Comparison of ENCODE assay signal across 1 cellular context in the genomic region with DNA sequence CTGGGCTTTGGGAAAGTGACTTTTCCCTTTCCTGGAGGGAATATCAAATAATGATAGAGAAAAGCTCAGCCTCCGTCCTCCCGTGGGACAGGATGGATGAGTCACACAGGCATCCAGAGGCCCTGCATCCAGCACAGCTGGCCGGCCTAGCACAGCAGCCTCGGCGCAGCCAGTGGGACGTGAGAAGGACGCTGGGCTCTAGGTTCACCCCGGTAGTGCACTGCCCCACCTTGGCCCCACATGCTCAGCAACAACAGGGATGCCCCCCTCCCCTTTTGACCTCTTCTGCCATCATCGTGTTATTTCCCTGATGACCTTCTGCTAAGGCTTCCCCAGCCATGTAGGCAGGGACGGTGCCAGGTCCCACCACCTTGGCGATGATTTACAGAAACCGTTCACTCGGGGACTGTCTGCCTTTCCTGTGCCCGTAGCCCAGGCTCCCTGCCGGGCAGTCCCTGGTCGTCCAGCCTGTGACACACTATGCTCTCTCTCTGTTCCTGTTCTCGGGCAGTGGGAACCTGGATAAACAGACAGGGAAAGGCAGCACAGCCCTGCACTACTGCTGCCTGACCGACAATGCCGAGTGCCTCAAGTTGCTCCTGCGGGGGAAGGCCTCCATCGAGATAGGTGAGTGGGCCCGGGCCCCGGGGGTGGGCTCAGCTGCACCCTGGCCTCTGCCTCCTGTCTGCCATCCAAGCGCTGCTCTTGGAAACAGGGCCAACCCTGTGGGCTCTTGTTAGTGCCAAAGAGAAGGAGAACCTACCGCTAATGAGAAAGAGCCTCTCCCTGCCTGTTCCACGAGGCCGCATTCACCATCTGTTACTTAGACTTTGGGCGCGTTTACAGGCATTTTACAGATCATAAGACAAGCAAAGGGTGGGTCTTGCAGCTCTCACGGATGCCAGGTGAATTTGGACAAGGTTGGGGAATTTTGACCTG.
TF ChIP-seq lines count a peak whose summit lies in the region.

No MANE protein-coding gene starts in this region.

TF ChIP-seq in GM23338, 12 proteins besides CTCF, POLR2A, EP300 and RAD21 (continued from another document):
- TF ChIP-seq, protein P1, sequence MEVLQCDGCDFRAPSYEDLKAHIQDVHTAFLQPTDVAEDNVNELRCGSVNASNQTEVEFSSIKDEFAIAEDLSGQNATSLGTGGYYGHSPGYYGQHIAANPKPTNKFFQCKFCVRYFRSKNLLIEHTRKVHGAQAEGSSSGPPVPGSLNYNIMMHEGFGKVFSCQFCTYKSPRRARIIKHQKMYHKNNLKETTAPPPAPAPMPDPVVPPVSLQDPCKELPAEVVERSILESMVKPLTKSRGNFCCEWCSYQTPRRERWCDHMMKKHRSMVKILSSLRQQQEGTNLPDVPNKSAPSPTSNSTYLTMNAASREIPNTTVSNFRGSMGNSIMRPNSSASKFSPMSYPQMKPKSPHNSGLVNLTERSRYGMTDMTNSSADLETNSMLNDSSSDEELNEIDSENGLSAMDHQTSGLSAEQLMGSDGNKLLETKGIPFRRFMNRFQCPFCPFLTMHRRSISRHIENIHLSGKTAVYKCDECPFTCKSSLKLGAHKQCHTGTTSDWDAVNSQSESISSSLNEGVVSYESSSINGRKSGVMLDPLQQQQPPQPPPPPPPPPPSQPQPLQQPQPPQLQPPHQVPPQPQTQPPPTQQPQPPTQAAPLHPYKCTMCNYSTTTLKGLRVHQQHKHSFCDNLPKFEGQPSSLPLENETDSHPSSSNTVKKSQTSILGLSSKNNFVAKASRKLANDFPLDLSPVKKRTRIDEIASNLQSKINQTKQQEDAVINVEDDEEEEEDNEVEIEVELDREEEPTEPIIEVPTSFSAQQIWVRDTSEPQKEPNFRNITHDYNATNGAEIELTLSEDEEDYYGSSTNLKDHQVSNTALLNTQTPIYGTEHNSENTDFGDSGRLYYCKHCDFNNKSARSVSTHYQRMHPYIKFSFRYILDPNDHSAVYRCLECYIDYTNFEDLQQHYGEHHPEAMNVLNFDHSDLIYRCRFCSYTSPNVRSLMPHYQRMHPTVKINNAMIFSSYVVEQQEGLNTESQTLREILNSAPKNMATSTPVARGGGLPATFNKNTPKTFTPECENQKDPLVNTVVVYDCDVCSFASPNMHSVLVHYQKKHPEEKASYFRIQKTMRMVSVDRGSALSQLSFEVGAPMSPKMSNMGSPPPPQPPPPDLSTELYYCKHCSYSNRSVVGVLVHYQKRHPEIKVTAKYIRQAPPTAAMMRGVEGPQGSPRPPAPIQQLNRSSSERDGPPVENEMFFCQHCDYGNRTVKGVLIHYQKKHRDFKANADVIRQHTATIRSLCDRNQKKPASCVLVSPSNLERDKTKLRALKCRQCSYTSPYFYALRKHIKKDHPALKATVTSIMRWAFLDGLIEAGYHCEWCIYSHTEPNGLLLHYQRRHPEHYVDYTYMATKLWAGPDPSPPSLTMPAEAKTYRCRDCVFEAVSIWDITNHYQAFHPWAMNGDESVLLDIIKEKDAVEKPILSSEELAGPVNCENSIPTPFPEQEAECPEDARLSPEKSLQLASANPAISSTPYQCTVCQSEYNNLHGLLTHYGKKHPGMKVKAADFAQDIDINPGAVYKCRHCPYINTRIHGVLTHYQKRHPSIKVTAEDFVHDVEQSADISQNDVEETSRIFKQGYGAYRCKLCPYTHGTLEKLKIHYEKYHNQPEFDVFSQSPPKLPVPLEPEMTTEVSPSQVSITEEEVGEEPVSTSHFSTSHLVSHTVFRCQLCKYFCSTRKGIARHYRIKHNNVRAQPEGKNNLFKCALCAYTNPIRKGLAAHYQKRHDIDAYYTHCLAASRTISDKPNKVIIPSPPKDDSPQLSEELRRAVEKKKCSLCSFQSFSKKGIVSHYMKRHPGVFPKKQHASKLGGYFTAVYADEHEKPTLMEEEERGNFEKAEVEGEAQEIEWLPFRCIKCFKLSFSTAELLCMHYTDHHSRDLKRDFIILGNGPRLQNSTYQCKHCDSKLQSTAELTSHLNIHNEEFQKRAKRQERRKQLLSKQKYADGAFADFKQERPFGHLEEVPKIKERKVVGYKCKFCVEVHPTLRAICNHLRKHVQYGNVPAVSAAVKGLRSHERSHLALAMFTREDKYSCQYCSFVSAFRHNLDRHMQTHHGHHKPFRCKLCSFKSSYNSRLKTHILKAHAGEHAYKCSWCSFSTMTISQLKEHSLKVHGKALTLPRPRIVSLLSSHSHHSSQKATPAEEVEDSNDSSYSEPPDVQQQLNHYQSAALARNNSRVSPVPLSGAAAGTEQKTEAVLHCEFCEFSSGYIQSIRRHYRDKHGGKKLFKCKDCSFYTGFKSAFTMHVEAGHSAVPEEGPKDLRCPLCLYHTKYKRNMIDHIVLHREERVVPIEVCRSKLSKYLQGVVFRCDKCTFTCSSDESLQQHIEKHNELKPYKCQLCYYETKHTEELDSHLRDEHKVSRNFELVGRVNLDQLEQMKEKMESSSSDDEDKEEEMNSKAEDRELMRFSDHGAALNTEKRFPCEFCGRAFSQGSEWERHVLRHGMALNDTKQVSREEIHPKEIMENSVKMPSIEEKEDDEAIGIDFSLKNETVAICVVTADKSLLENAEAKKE (CRISPR knock-in tag; IDR thresholded peaks at IDR 0.05), result no peak
- TF ChIP-seq STAT1 (IDR thresholded peaks at IDR 0.05; ENCODE audit: unreplicated experiment), result no peak
